In the genomic region with DNA sequence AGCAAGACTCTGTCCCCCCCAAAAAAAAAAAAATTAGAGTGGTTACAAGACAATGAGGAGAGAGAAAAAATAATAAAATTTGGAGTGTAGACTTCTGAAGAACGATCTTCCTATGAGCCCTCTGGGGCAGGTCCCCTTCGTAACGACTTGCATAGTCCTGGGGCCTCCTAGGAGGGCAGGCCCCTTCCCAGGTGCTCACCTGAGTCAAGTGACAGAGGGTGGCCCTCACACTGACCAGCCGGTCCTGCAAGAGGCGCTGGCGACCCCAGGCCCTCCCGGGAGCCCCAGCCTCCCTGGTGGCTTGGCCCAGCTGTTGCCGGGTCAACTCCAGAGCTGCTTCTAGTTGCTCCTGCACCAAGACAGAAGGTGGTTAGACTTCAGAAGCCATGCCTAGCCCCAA, we compare ENCODE assay signal across 21 cellular contexts. TPM values are rescaled to one million over a fixed set of nuclear protein-coding genes. Genes with fewer than 3 reads are reported as not detected.
DNase-seq lines count a peak whose midpoint lies in the region; ATAC-seq and TF ChIP-seq lines count a peak whose summit lies in the region.
"Had no signal": no experiment of that assay in that cellular context is flagged by ENCODE, and none has a peak within 500 bp of the region (broad histone marks: within the 10 kb centered on the region; RNA-seq: fewer than 3 reads in every experiment).

No MANE protein-coding gene starts in this region.

- H3K4me3 ChIP-seq in right cardiac atrium (ENCODE audit: low read length): no peak overlapping the region
- no peak overlapping the region for H3K4me3 ChIP-seq in heart left ventricle
- H3K4me3 ChIP-seq in H7 (ENCODE audit: insufficient read depth, low read depth, low read length): no peak overlapping the region
- no peak overlapping the region for H3K4me3 ChIP-seq in trophoblast cell (ENCODE audit: low read depth, low read length)
- H3K4me3 ChIP-seq: GM12878, GM23248 had no signal

- TF ChIP-seq POLR2A in heart left ventricle (IDR thresholded peaks at IDR 0.05): no peak

- no peak for DNase-seq in right cardiac atrium
- no peak for DNase-seq in heart left ventricle
- DNase-seq in H7: peak; percentile 12
- no peak for DNase-seq in nephron progenitor cell
- DNase-seq in HFFc6: no peak
- DNase-seq in left colon: no peak
- no peak for DNase-seq in trophoblast cell
- DNase-seq: 8988T; C1 segment of cervical spinal cord; Caco-2; CD4-positive, CD25-positive, alpha-beta regulatory T cell; CD8-positive, alpha-beta T cell; DMS 273 treated with DMSO at 0.1 percent for 48 hours; DMS79; EL; GDM1; GM23248; H9 had no signal

- peaks cover 9% of the 10 kb centered on the region for H3K4me1 Mint-ChIP-seq in nephron progenitor cell
- H3K4me1 Mint-ChIP-seq in HFFc6 (ENCODE audit: low read depth): peaks cover 6% of the 10 kb centered on the region; the same call in 1 of the 2 replicates
- H3K4me1 Mint-ChIP-seq: H9 had no signal

- no peak overlapping the region for H3K14ac ChIP-seq in trophoblast cell (ENCODE audit: low read length)

- H3K36me3 Mint-ChIP-seq in nephron progenitor cell (ENCODE audit: low read depth) (peaks cover 36% of the 10 kb centered on the region), HFFc6 (ENCODE audit: low read depth) (no peaks in the 10 kb centered on the region)
- H3K36me3 Mint-ChIP-seq: CD8-positive, alpha-beta T cell had no signal

- TF ChIP-seq CTCF in heart left ventricle (IDR thresholded peaks at IDR 0.05) (no peak), nephron progenitor cell (IDR thresholded peaks at IDR 0.05) (no peak), HFFc6 (IDR thresholded peaks at IDR 0.05) (no peak)

- H3K27ac ChIP-seq in right cardiac atrium (ENCODE audit: low read length): no peak overlapping the region
- H3K27ac ChIP-seq in heart left ventricle: no peak overlapping the region
- no peak overlapping the region for H3K27ac ChIP-seq in trophoblast cell (ENCODE audit: low read depth, low read length)
- H3K27ac ChIP-seq: GM23248 had no signal

- H3K27me3 ChIP-seq in right cardiac atrium (ENCODE audit: control insufficient read depth, insufficient read depth): no peaks in the 10 kb centered on the region
- no peaks in the 10 kb centered on the region for H3K27me3 ChIP-seq in heart left ventricle
- H3K27me3 ChIP-seq in H7 (ENCODE audit: control insufficient read depth, insufficient read depth, low read length): no peaks in the 10 kb centered on the region
- H3K27me3 ChIP-seq in trophoblast cell (ENCODE audit: insufficient read depth, low read length): no peaks in the 10 kb centered on the region

- H3K23ac ChIP-seq in trophoblast cell (ENCODE audit: low read length): no peak overlapping the region

- H2AFZ ChIP-seq in trophoblast cell (ENCODE audit: insufficient read depth, low read length, poor library complexity): no peak overlapping the region
- H2AFZ ChIP-seq: GM23248 had no signal

- intact Hi-C loops in right cardiac atrium (cut with DNase I): no loop called here
- intact Hi-C loops in heart left ventricle (cut with DNase I): no loop called here
- intact Hi-C loops in left colon (cut with DNase I, micrococcal nuclease): no loop called here

- H3K9me3 Mint-ChIP-seq in nephron progenitor cell (no peaks in the 10 kb centered on the region), HFFc6 (no peaks in the 10 kb centered on the region)
- H3K9me3 Mint-ChIP-seq: CD8-positive, alpha-beta T cell; H9 had no signal

- no peak overlapping the region for H4K91ac ChIP-seq in trophoblast cell (ENCODE audit: low read depth, low read length)

- H3K4ac ChIP-seq in trophoblast cell (ENCODE audit: low read depth, low read length): no peak overlapping the region

- H3K18ac ChIP-seq in trophoblast cell (ENCODE audit: low read length): no peak overlapping the region

- WGBS in right cardiac atrium: 90% methylated on average over 8 of the region's 8 CpGs
- 89 to 94% (median 89%) methylated on average over 8 of the region's 8 CpGs for WGBS in heart left ventricle, 4 donors
- no CpG with 5 or more reads among the region's 8 CpGs for WGBS in trophoblast cell (ENCODE audit: extremely low coverage, insufficient coverage, insufficient read length)

- H3K4me1 ChIP-seq in right cardiac atrium (ENCODE audit: control insufficient read depth, insufficient read depth, low read length): no peaks in the 10 kb centered on the region
- H3K4me1 ChIP-seq in heart left ventricle: peaks cover 0 to 8% (median 0%) of the 10 kb centered on the region in 12 donors
- no peaks in the 10 kb centered on the region for H3K4me1 ChIP-seq in trophoblast cell (ENCODE audit: control insufficient read depth in 1 of 2, insufficient read depth in 2 of 2, low read length in 2 of 2)

- H4K8ac ChIP-seq in trophoblast cell (ENCODE audit: low read depth, low read length): no peak overlapping the region

- no peak overlapping the region for H4K12ac ChIP-seq in trophoblast cell (ENCODE audit: low read depth, low read length)

- no peak overlapping the region for H2BK12ac ChIP-seq in trophoblast cell (ENCODE audit: low read length)

- H3K79me1 ChIP-seq in trophoblast cell (ENCODE audit: low read length): no peaks in the 10 kb centered on the region

- H3K27me3 Mint-ChIP-seq in nephron progenitor cell (ENCODE audit: low read depth, poor library complexity) (no peaks in the 10 kb centered on the region), HFFc6 (ENCODE audit: insufficient read depth) (no peaks in the 10 kb centered on the region; the same call in 1 of the 2 replicates)
- H3K27me3 Mint-ChIP-seq: CD4-positive, CD25-positive, alpha-beta regulatory T cell had no signal

- H2BK120ac ChIP-seq in trophoblast cell (ENCODE audit: insufficient read depth, low read length, poor library complexity): no peak overlapping the region

- H3K27ac Mint-ChIP-seq in nephron progenitor cell: peak overlapping the region; percentile 42
- H3K27ac Mint-ChIP-seq in HFFc6: no peak overlapping the region
- H3K27ac Mint-ChIP-seq: CD4-positive, CD25-positive, alpha-beta regulatory T cell; CD8-positive, alpha-beta T cell; H9 had no signal

- no peak overlapping the region for H3K4me2 ChIP-seq in trophoblast cell (ENCODE audit: low read length)

- no peak overlapping the region for H2BK5ac ChIP-seq in trophoblast cell (ENCODE audit: low read depth, low read length, poor library complexity)

- H3K79me2 ChIP-seq in trophoblast cell (ENCODE audit: control insufficient read depth, insufficient read depth, low read length, poor library complexity): no peaks in the 10 kb centered on the region

- H3K9ac ChIP-seq in trophoblast cell (ENCODE audit: low read length): no peak overlapping the region
- H3K9ac ChIP-seq: GM23248 had no signal

- H3K9me3 ChIP-seq in right cardiac atrium (ENCODE audit: control insufficient read depth, low read length): no peaks in the 10 kb centered on the region
- H3K9me3 ChIP-seq in heart left ventricle: no peaks in the 10 kb centered on the region
- no peaks in the 10 kb centered on the region for H3K9me3 ChIP-seq in trophoblast cell (ENCODE audit: insufficient read depth, low read depth, low read length)
- H3K9me3 ChIP-seq: Caco-2 had no signal

- H2AK5ac ChIP-seq in trophoblast cell (ENCODE audit: low read length): no peak overlapping the region

- H3K36me3 ChIP-seq in heart left ventricle (peaks cover 0 to 16% (median 0%) of the 10 kb centered on the region in 9 donors), H7 (replicated peaks; ENCODE audit: control insufficient read depth, insufficient read depth, low read length) (no peaks in the 10 kb centered on the region; the same call in 1 of the 2 replicates), trophoblast cell (ENCODE audit: control insufficient read depth in 1 of 2, insufficient read depth in 2 of 2, low read length in 2 of 2) (no peaks in the 10 kb centered on the region)

- ATAC-seq in right cardiac atrium (peak; percentile 22 to 23), heart left ventricle (no peak), left colon (no peak)
- ATAC-seq: CD8-positive, alpha-beta T cell; GM12878; HCT116 had no signal

- H3K4me3 Mint-ChIP-seq in nephron progenitor cell (no peak overlapping the region), HFFc6 (no peak overlapping the region)
- H3K4me3 Mint-ChIP-seq: CD4-positive, CD25-positive, alpha-beta regulatory T cell; CD8-positive, alpha-beta T cell; H9 had no signal

RNA-seq across cellular contexts. Expression of a gene that starts 14.9 kb away (rescaled TPM):
- total RNA-seq in right cardiac atrium (10 to 100 TPM; 37.4 to 50.2 (median 44.0) TPM), heart left ventricle (10 to 100 TPM in 8 of 9 donors, 1 to 10 TPM in 1; 7.5 to 66.9 (median 24.8) TPM), left colon (1 to 10 TPM; 4.3 to 8.6 TPM)
- polyA plus RNA-seq in right cardiac atrium (32.0 TPM), heart left ventricle (10 to 100 TPM; 28.6 to 32.0 TPM)
- 20.6 and 25.6 TPM in 2 replicates for total RNA-seq in H7 (2014; rRNA removed; shearing (Covaris generic))
- 10 to 100 TPM in 4 of 6 experiments, 1 to 10 TPM in 2; 7.7 to 15.1 (median 13.2) TPM for total RNA-seq in HFFc6 (2021; fragmentation: NEBNext Ultra II Directional; extraction: Animal tissue kit (Norgen Biotek cat#: 25700))
- polyA plus RNA-seq in trophoblast cell (2013): 2.9 and 3.3 TPM in 2 replicates

RNA-seq across cellular contexts. Expression of a gene that starts 17.2 kb away (rescaled TPM):
- total RNA-seq in right cardiac atrium (1 to 10 TPM; 4.0 to 7.6 (median 5.5) TPM), heart left ventricle (1 to 10 TPM in 8 of 9 donors, not detected in 1; 1.2 to 5.4 (median 3.3) TPM), left colon (1 to 10 TPM; 3.3 to 4.6 TPM)
- polyA plus RNA-seq in right cardiac atrium (4.0 TPM), heart left ventricle (1 to 10 TPM; 1.6 to 2.7 TPM)
- 9.9 and 18.0 TPM in 2 replicates for total RNA-seq in H7 (2014; rRNA removed; shearing (Covaris generic))
- total RNA-seq in HFFc6 (2021; fragmentation: NEBNext Ultra II Directional; extraction: Animal tissue kit (Norgen Biotek cat#: 25700)): 1 to 10 TPM; 2.9 to 10.0 (median 8.9) TPM
- polyA plus RNA-seq in trophoblast cell (2013): 22.2 and 25.7 TPM in 2 replicates

RNA-seq across cellular contexts. Expression of a gene that starts 18.7 kb away (rescaled TPM):
- total RNA-seq in right cardiac atrium (10 to 100 TPM; 60.8 to 80.2 (median 70.9) TPM), heart left ventricle (10 to 100 TPM; 51.7 to 88.2 (median 62.6) TPM), left colon (10 to 100 TPM; 39.4 to 40.4 TPM)
- polyA plus RNA-seq in right cardiac atrium (156 TPM), heart left ventricle (100 to 1,000 TPM in 1 of 2 donors, 10 to 100 TPM in 1; 86.6 to 181 TPM)
- total RNA-seq in H7 (2014; rRNA removed; shearing (Covaris generic)): 20.3 and 21.6 TPM in 2 replicates
- 10 to 100 TPM; 70.2 to 97.3 (median 89.6) TPM for total RNA-seq in HFFc6 (2021; fragmentation: NEBNext Ultra II Directional; extraction: Animal tissue kit (Norgen Biotek cat#: 25700))
- polyA plus RNA-seq in trophoblast cell (2013): 46.6 and 49.6 TPM in 2 replicates

RNA-seq across cellular contexts. Expression of a gene that starts 42.7 kb away (rescaled TPM):
- total RNA-seq in right cardiac atrium (10 to 100 TPM; 24.6 to 46.7 (median 37.9) TPM), heart left ventricle (100 to 1,000 TPM in 1 of 9 donors, 10 to 100 TPM in 8; 39.8 to 103 (median 61.7) TPM), left colon (10 to 100 TPM; 57.5 to 78.0 TPM)
- polyA plus RNA-seq in right cardiac atrium (39.7 TPM), heart left ventricle (10 to 100 TPM; 62.5 to 84.7 TPM)
- 31.5 and 40.0 TPM in 2 replicates for total RNA-seq in H7 (2014; rRNA removed; shearing (Covaris generic))
- total RNA-seq in HFFc6 (2021; fragmentation: NEBNext Ultra II Directional; extraction: Animal tissue kit (Norgen Biotek cat#: 25700)): 10 to 100 TPM; 31.3 to 41.2 (median 34.0) TPM
- polyA plus RNA-seq in trophoblast cell (2013): 13.9 and 14.9 TPM in 2 replicates

RNA-seq across cellular contexts. Expression of a gene that starts 45.1 kb away (rescaled TPM):
- total RNA-seq in right cardiac atrium (1 to 10 TPM in 1 of 4 donors, under 1 TPM in 2, not detected in 1; 0.40 to 1.4 (median 0.46) TPM), heart left ventricle (1 to 10 TPM in 1 of 9 donors, under 1 TPM in 5, not detected in 3; 0.21 to 1.1 (median 0.32) TPM), left colon (not detected)
- polyA plus RNA-seq in right cardiac atrium (0.07 TPM), heart left ventricle (under 1 TPM in 1 of 2 donors, not detected in 1; 0.26 TPM)
- 0.52 and 1.1 TPM in 2 replicates for total RNA-seq in H7 (2014; rRNA removed; shearing (Covaris generic))
- under 1 TPM in 1 of 6 experiments, not detected in 5; 0.38 TPM for total RNA-seq in HFFc6 (2021; fragmentation: NEBNext Ultra II Directional; extraction: Animal tissue kit (Norgen Biotek cat#: 25700))
- polyA plus RNA-seq in trophoblast cell (2013): 0.07 and 0.11 TPM in 2 replicates
- total RNA-seq: A673; CD4-positive, CD25-positive, alpha-beta regulatory T cell; CD8-positive, alpha-beta T cell; GM23248 had no signal
- polyA plus RNA-seq: CD4-positive, CD25-positive, alpha-beta regulatory T cell; GM23248 had no signal

Comparison
In these comparisons a context has a peak if more than half of its experiments do, and no peak if none do; other contexts are left out.
1. ATAC-seq: peak in right cardiac atrium (2 of 2); none in heart left ventricle (0 of 4) and left colon (single experiment).